Comparison of ENCODE assay signal across 28 cellular contexts in the genomic region with DNA sequence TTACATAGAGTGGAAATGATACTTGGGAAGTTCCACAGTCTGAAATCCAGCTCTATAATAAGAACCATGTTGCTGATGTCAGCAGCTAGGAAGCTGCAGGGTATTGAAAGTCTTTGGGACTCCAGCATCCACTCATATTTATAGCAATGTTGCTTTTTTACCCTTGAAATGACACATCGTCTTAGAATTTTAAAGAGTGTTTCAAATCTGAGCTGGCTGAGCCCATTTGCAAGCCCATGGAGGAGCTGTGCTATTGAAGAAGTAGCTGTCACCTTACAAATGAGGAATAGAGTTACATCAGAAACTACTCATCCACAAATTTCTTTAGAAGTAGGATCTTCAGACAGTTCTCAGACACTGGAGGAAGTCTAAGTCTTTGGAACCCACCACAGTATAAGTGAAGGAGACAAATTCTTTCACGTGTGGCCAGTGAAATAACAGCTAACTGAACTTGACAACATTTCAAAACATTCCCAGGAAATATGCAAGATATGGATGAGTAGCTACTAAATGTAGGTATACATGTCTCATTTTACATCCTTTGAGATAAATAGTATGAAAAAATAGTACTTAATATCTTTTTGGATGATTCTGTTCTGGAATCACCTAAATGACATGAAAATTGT.
A peak's percentile ranks its signal among the peaks of the same experiment; 100 is the strongest.
DNase-seq lines count a peak whose midpoint lies in the region; ATAC-seq, FAIRE-seq and TF ChIP-seq lines count a peak whose summit lies in the region.
"Had no signal": no experiment of that assay in that cellular context is flagged by ENCODE, and none has a peak within 500 bp of the region (broad histone marks: within the 10 kb centered on the region; RNA-seq: fewer than 3 reads in every experiment).

No MANE protein-coding gene starts in this region.

- H2BK5ac ChIP-seq in H9 (ENCODE audit: insufficient read length, low read length), result no peak overlapping the region

- H3K9me3 Mint-ChIP-seq in astrocyte (ENCODE audit: unreplicated experiment) (peaks cover 4% of the 10 kb centered on the region), H9 (no peaks in the 10 kb centered on the region; a peak in 1 of 5 replicates)
- H3K9me3 Mint-ChIP-seq in activated T-helper 17 cell treated with anti-CD3 and anti-CD28 coated beads, Interleukin-2, amount 50 U/mL, for 72 hours, result no peaks in the 10 kb centered on the region
- H3K9me3 Mint-ChIP-seq: activated CD8-positive, alpha-beta T cell treated with anti-CD3 and anti-CD28 coated beads for 36 hours; activated naive CD4-positive, alpha-beta T cell treated with anti-CD3 and anti-CD28 coated beads, Interleukin-2, amount 50 U/mL, for 24 hours; activated T-cell treated with anti-CD3 and anti-CD28 coated beads, Interleukin-2, amount 50 U/mL, for 4 hours; CD4-positive, alpha-beta memory T cell had no signal

- peaks cover 53% of the 10 kb centered on the region for H3K4me1 Mint-ChIP-seq in astrocyte (ENCODE audit: low read depth, unreplicated experiment)
- H3K4me1 Mint-ChIP-seq in H9, result no peaks in the 10 kb centered on the region
- no peaks in the 10 kb centered on the region for H3K4me1 Mint-ChIP-seq in activated T-helper 17 cell treated with anti-CD3 and anti-CD28 coated beads, Interleukin-2, amount 50 U/mL, for 72 hours
- H3K4me1 Mint-ChIP-seq: activated naive CD4-positive, alpha-beta T cell treated with anti-CD3 and anti-CD28 coated beads, Interleukin-2, amount 50 U/mL, for 24 hours; CD4-positive, alpha-beta memory T cell; naive thymus-derived CD4-positive, alpha-beta T cell; T-helper 17 cell had no signal

- no peak overlapping the region for H2BK120ac ChIP-seq in H9 (ENCODE audit: low read depth, low read length, poor library complexity, severe bottlenecking)

- H3F3A ChIP-seq in GM23248 (ENCODE audit: insufficient read depth), result peaks cover 53% of the 10 kb centered on the region

- H3K36me3 ChIP-seq in GM23248 (ENCODE audit: low read depth) (no peaks in the 10 kb centered on the region), astrocyte (ENCODE audit: insufficient read depth, low read length) (no peaks in the 10 kb centered on the region), ovary (no peaks in the 10 kb centered on the region)
- H3K36me3 ChIP-seq: heart left ventricle, suprapubic skin had no signal

- H3K4ac ChIP-seq in H9 (ENCODE audit: low read depth, low read length), result no peak overlapping the region

- no peaks in the 10 kb centered on the region for H3K9me2 ChIP-seq in GM23248 (ENCODE audit: insufficient read depth)

- H3K27ac ChIP-seq in GM23248, result peak overlapping the region; percentile 69
- peak overlapping the region; percentile 19 for H3K27ac ChIP-seq in astrocyte (ENCODE audit: low read depth, low read length)
- no peak overlapping the region for H3K27ac ChIP-seq in H9 (ENCODE audit: insufficient read length, low read depth, low read length)
- no peak overlapping the region for H3K27ac ChIP-seq in ovary
- H3K27ac ChIP-seq: 22Rv1, dorsolateral prefrontal cortex, heart left ventricle, suprapubic skin had no signal

- DNase-seq in A172 (ENCODE audit: low spot score) (peak; percentile 35), GM23248 (peak; percentile 88), astrocyte (ENCODE audit: low read depth) (peak; percentile 91), glomerular visceral epithelial cell (ENCODE audit: extremely low spot score) (peak; percentile 69), H9 (no peak), ovary (no peak)
- DNase-seq in stimulated activated CD4-positive, alpha-beta T cell treated with anti-CD3 and anti-CD28 coated beads, Interleukin-15, amount 100 ng/mL, for 24 hours, result no peak
- DNase-seq: activated CD4-positive, CD25-positive, alpha-beta regulatory T cell; activated CD8-positive, alpha-beta T cell treated with anti-CD3 and anti-CD28 coated beads for 36 hours; activated T-cell treated with anti-CD3 and anti-CD28 coated beads, Interleukin-2, amount 50 U/mL, for 4 hours; CD4-positive, alpha-beta memory T cell; DND-41; dorsolateral prefrontal cortex; heart left ventricle; mammary epithelial cell; naive thymus-derived CD4-positive, alpha-beta T cell; NCI-H2029; NCI-H446; SHP77 treated with DMSO at 0.1 percent for 48 hours; T-helper 17 cell had no signal

- no peak overlapping the region for H3K4me3 Mint-ChIP-seq in astrocyte (ENCODE audit: unreplicated experiment)
- no peak overlapping the region for H3K4me3 Mint-ChIP-seq in H9
- no peak overlapping the region for H3K4me3 Mint-ChIP-seq in activated T-helper 17 cell treated with anti-CD3 and anti-CD28 coated beads, Interleukin-2, amount 50 U/mL, for 72 hours
- H3K4me3 Mint-ChIP-seq: activated CD8-positive, alpha-beta T cell treated with anti-CD3 and anti-CD28 coated beads for 36 hours; activated naive CD4-positive, alpha-beta T cell treated with anti-CD3 and anti-CD28 coated beads, Interleukin-2, amount 50 U/mL, for 24 hours; activated T-cell treated with anti-CD3 and anti-CD28 coated beads, Interleukin-2, amount 50 U/mL, for 4 hours; CD4-positive, alpha-beta memory T cell; naive thymus-derived CD4-positive, alpha-beta T cell; T-helper 17 cell had no signal

- in situ Hi-C loops in GM23248 (cut with MboI), result no loop called here

- no peaks in the 10 kb centered on the region for H3K23me2 ChIP-seq in H9 (ENCODE audit: insufficient read length, low read depth, low read length, poor library complexity, severe bottlenecking)

- no peak for ATAC-seq in activated T-helper 17 cell treated with anti-CD3 and anti-CD28 coated beads, Interleukin-2, amount 50 U/mL, for 72 hours (replicated peaks)
- ATAC-seq: activated CD8-positive, alpha-beta T cell treated with anti-CD3 and anti-CD28 coated beads for 36 hours; activated T-cell treated with anti-CD3 and anti-CD28 coated beads, Interleukin-2, amount 50 U/mL, for 4 hours; heart left ventricle; naive thymus-derived CD4-positive, alpha-beta T cell; T-helper 17 cell had no signal

- intact Hi-C loops in ovary (cut with DNase I), result no loop called here

- H3K79me2 ChIP-seq in GM23248 (ENCODE audit: insufficient read depth) (no peaks in the 10 kb centered on the region), astrocyte (ENCODE audit: insufficient read depth, low read length) (no peaks in the 10 kb centered on the region), H9 (ENCODE audit: insufficient read depth, low read length) (no peaks in the 10 kb centered on the region)

- WGBS in GM23248 (ENCODE audit: low coverage in 1 of 2, low lambda C conversion rate in 2 of 2, missing lambda C conversion rate in 2 of 2), 2 experiments, result 0 to 2% methylated on average over 2 of the region's 2 CpGs
- no CpG with 5 or more reads among the region's 2 CpGs for WGBS in H9 (ENCODE audit: extremely low coverage, insufficient read length, low lambda C conversion rate)
- 48 to 54% (median 53%) methylated on average over 2 of the region's 2 CpGs for WGBS in ovary, 3 donors

- H3K27ac Mint-ChIP-seq in astrocyte (ENCODE audit: unreplicated experiment) (peak overlapping the region; percentile 94), H9 (no peak overlapping the region)
- H3K27ac Mint-ChIP-seq in activated T-helper 17 cell treated with anti-CD3 and anti-CD28 coated beads, Interleukin-2, amount 50 U/mL, for 72 hours, result no peak overlapping the region
- H3K27ac Mint-ChIP-seq: activated CD8-positive, alpha-beta T cell treated with anti-CD3 and anti-CD28 coated beads for 36 hours; activated naive CD4-positive, alpha-beta T cell treated with anti-CD3 and anti-CD28 coated beads, Interleukin-2, amount 50 U/mL, for 24 hours; CD4-positive, alpha-beta memory T cell; naive thymus-derived CD4-positive, alpha-beta T cell; T-helper 17 cell had no signal

- no peak overlapping the region for H2BK15ac ChIP-seq in H9 (ENCODE audit: low read depth, low read length)

- H3K4me3 ChIP-seq in GM23248, result peak overlapping the region; percentile 28
- H3K4me3 ChIP-seq in astrocyte (ENCODE audit: insufficient read depth, low read depth, low read length), result no peak overlapping the region
- H3K4me3 ChIP-seq in ovary, result no peak overlapping the region
- H3K4me3 ChIP-seq: dorsolateral prefrontal cortex, heart left ventricle, skin epidermis, suprapubic skin had no signal

- TF ChIP-seq EP300 in ovary (IDR thresholded peaks at IDR 0.05), result no peak

- TF ChIP-seq POLR2A in ovary (IDR thresholded peaks at IDR 0.05), result no peak

- H4K5ac ChIP-seq in H9 (ENCODE audit: insufficient read length, low read depth, low read length), result no peak overlapping the region

- H3K18ac ChIP-seq in H9 (ENCODE audit: insufficient read length, low read depth, low read length), result no peak overlapping the region

- peak overlapping the region; percentile 52 for H3K4me2 ChIP-seq in GM23248 (ENCODE audit: unreplicated experiment)
- peak overlapping the region; percentile 32 for H3K4me2 ChIP-seq in astrocyte (ENCODE audit: low read length)
- H3K4me2 ChIP-seq in H9 (ENCODE audit: insufficient read depth, insufficient read length, low read length), result no peak overlapping the region

- no peaks in the 10 kb centered on the region for H3K79me1 ChIP-seq in H9 (ENCODE audit: insufficient read depth, low read depth, low read length, poor library complexity, severe bottlenecking)

- H3K14ac ChIP-seq in H9 (ENCODE audit: insufficient read depth, low read length), result no peak overlapping the region

- H3K9ac ChIP-seq in GM23248 (peak overlapping the region; percentile 42), astrocyte (ENCODE audit: low read length) (no peak overlapping the region), H9 (ENCODE audit: extremely low read depth, insufficient read length, low read length) (no peak overlapping the region)

- H3K27me3 Mint-ChIP-seq in astrocyte (ENCODE audit: low read depth, unreplicated experiment) (no peaks in the 10 kb centered on the region), H9 (ENCODE audit: low read depth) (no peaks in the 10 kb centered on the region; the same call in 1 of the 2 replicates)
- peaks cover 11% of the 10 kb centered on the region for H3K27me3 Mint-ChIP-seq in activated T-helper 17 cell treated with anti-CD3 and anti-CD28 coated beads, Interleukin-2, amount 50 U/mL, for 72 hours
- H3K27me3 Mint-ChIP-seq: activated naive CD4-positive, alpha-beta T cell treated with anti-CD3 and anti-CD28 coated beads, Interleukin-2, amount 50 U/mL, for 24 hours had no signal

- no peak overlapping the region for H2BK20ac ChIP-seq in H9 (ENCODE audit: low read depth, low read length, poor library complexity, severe bottlenecking)

- H4K8ac ChIP-seq in H9 (replicated peaks; ENCODE audit: insufficient read length, low read depth, low read length), result no peak overlapping the region

- no peak overlapping the region for H4K91ac ChIP-seq in H9 (ENCODE audit: insufficient read length, low read depth, low read length)

- no peak overlapping the region for H2BK12ac ChIP-seq in H9 (ENCODE audit: insufficient read length, low read depth, low read length)

- peak overlapping the region; percentile 5; the same call in 1 of the 2 replicates for H2AFZ ChIP-seq in GM23248
- H2AFZ ChIP-seq in astrocyte (ENCODE audit: low read depth, low read length), result no peak overlapping the region
- no peak overlapping the region for H2AFZ ChIP-seq in H9 (ENCODE audit: low read length)

- H3K56ac ChIP-seq in H9 (ENCODE audit: insufficient read length, low read depth, low read length), result no peak overlapping the region

- no peak overlapping the region for H3T11ph ChIP-seq in H9 (ENCODE audit: low read length)

- H3K4me1 ChIP-seq in GM23248 (ENCODE audit: insufficient read depth) (peaks cover 57% of the 10 kb centered on the region), astrocyte (ENCODE audit: insufficient read depth, low read length) (peaks cover 27% of the 10 kb centered on the region), H9 (ENCODE audit: insufficient read depth, low read length) (no peaks in the 10 kb centered on the region), ovary (ENCODE audit: insufficient read depth) (no peaks in the 10 kb centered on the region)

- H2AK5ac ChIP-seq in H9 (ENCODE audit: insufficient read length, low read length), result no peak overlapping the region

- H3K9me3 ChIP-seq in GM23248 (ENCODE audit: low read depth) (no peaks in the 10 kb centered on the region), astrocyte (ENCODE audit: insufficient read depth, low read depth, low read length) (no peaks in the 10 kb centered on the region), H9 (ENCODE audit: control insufficient read depth, low read depth, low read length) (no peaks in the 10 kb centered on the region), ovary (no peaks in the 10 kb centered on the region)
- H3K9me3 ChIP-seq: heart left ventricle, suprapubic skin had no signal

- FAIRE-seq in astrocyte (lab: Jason Lieb, UNC), result peak; percentile 74
- FAIRE-seq: bronchial epithelial cell, H1, islet of Langerhans had no signal

- H3K23ac ChIP-seq in H9 (ENCODE audit: insufficient read length, low read depth, low read length), result no peak overlapping the region

- H4K20me1 ChIP-seq in GM23248 (ENCODE audit: insufficient read depth) (no peaks in the 10 kb centered on the region), astrocyte (ENCODE audit: insufficient read depth, low read length) (no peaks in the 10 kb centered on the region), H9 (ENCODE audit: control insufficient read depth, insufficient read depth, insufficient read length) (no peaks in the 10 kb centered on the region)

- H3K36me3 Mint-ChIP-seq in astrocyte (ENCODE audit: low read depth, unreplicated experiment), result no peaks in the 10 kb centered on the region
- no peaks in the 10 kb centered on the region for H3K36me3 Mint-ChIP-seq in H9 (ENCODE audit: insufficient read depth in 1 of 3, low read depth in 3 of 3)
- no peaks in the 10 kb centered on the region for H3K36me3 Mint-ChIP-seq in activated T-helper 17 cell treated with anti-CD3 and anti-CD28 coated beads, Interleukin-2, amount 50 U/mL, for 72 hours (ENCODE audit: low read depth)
- H3K36me3 Mint-ChIP-seq: activated naive CD4-positive, alpha-beta T cell treated with anti-CD3 and anti-CD28 coated beads, Interleukin-2, amount 50 U/mL, for 24 hours; CD4-positive, alpha-beta memory T cell had no signal

- TF ChIP-seq CTCF in astrocyte (IDR thresholded peaks at IDR 0.05; ENCODE audit: insufficient read depth, low read depth, low read length), result no peak
- TF ChIP-seq CTCF in H9 (conservative IDR thresholded peaks at IDR 0.05), result no peak
- no peak for TF ChIP-seq CTCF in ovary (IDR thresholded peaks at IDR 0.05)

- H3K27me3 ChIP-seq in GM23248 (replicated peaks; ENCODE audit: insufficient read depth), result no peaks in the 10 kb centered on the region
- no peaks in the 10 kb centered on the region for H3K27me3 ChIP-seq in astrocyte (ENCODE audit: insufficient read depth, low read length)
- H3K27me3 ChIP-seq in H9 (ENCODE audit: insufficient read depth, low read length), result no peaks in the 10 kb centered on the region
- no peaks in the 10 kb centered on the region for H3K27me3 ChIP-seq in ovary
- H3K27me3 ChIP-seq: dorsolateral prefrontal cortex, suprapubic skin had no signal

Comparison
In these comparisons a context has a peak if more than half of its experiments do, and no peak if none do; other contexts are left out.
1. DNase-seq: peak in A172 (single experiment), GM23248 (single experiment), astrocyte (single experiment) and glomerular visceral epithelial cell (single experiment); none in stimulated activated CD4-positive, alpha-beta T cell treated with anti-CD3 and anti-CD28 coated beads, Interleukin-15, amount 100 ng/mL, for 24 hours (single experiment), H9 (single experiment) and ovary (0 of 5).
2. H3K27ac ChIP-seq: peak in GM23248 (single experiment) and astrocyte (single experiment); none in H9 (single experiment) and ovary (0 of 2).